1 cellular context compared by ENCODE assay signal in the genomic region with DNA sequence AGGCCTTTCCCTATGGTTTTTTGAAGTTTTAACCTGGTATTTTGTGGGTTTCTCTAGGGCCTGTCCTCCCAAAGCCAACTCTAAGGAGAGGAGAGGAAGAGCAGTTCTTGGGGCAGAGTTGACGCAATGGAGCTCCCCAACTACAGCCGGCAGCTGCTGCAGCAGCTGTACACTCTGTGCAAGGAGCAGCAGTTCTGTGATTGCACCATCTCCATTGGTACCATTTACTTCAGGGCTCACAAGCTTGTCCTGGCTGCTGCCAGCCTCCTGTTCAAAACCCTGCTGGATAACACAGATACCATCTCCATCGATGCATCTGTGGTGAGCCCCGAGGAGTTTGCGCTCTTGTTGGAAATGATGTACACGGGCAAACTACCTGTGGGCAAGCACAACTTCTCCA.
TF ChIP-seq lines count a peak whose summit lies in the region.

No MANE protein-coding gene starts in this region.

TF ChIP-seq in IMR-90, 13 proteins besides CTCF, POLR2A, EP300 and RAD21 (continued from another document):
- TF ChIP-seq CHD1 (IDR thresholded peaks at IDR 0.05; ENCODE audit: low read depth, low read length): no peak
- no peak for TF ChIP-seq NFE2L2 (IDR thresholded peaks at IDR 0.05; ENCODE audit: low read depth, low read length)
- TF ChIP-seq BHLHE40 (IDR thresholded peaks at IDR 0.05; ENCODE audit: low read depth, low read length): no peak
- no peak for TF ChIP-seq MXI1 (IDR thresholded peaks at IDR 0.05; ENCODE audit: borderline replicate concordance, low read depth, low read length)
- no peak for TF ChIP-seq MAFK (IDR thresholded peaks at IDR 0.05; ENCODE audit: low read depth, low read length)
- no peak for TF ChIP-seq RCOR1 (IDR thresholded peaks at IDR 0.05; ENCODE audit: insufficient replicate concordance, low read length)
- no peak for TF ChIP-seq RFX5 (IDR thresholded peaks at IDR 0.05; ENCODE audit: low read depth, low read length)
- TF ChIP-seq, protein P1, sequence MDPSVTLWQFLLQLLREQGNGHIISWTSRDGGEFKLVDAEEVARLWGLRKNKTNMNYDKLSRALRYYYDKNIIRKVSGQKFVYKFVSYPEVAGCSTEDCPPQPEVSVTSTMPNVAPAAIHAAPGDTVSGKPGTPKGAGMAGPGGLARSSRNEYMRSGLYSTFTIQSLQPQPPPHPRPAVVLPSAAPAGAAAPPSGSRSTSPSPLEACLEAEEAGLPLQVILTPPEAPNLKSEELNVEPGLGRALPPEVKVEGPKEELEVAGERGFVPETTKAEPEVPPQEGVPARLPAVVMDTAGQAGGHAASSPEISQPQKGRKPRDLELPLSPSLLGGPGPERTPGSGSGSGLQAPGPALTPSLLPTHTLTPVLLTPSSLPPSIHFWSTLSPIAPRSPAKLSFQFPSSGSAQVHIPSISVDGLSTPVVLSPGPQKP (IDR thresholded peaks at IDR 0.05; ENCODE audit: borderline replicate concordance, low read depth, low read length): no peak
- TF ChIP-seq, protein P2, sequence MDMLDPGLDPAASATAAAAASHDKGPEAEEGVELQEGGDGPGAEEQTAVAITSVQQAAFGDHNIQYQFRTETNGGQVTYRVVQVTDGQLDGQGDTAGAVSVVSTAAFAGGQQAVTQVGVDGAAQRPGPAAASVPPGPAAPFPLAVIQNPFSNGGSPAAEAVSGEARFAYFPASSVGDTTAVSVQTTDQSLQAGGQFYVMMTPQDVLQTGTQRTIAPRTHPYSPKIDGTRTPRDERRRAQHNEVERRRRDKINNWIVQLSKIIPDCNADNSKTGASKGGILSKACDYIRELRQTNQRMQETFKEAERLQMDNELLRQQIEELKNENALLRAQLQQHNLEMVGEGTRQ (IDR thresholded peaks at IDR 0.05; ENCODE audit: low read depth, low read length): no peak
- no peak for TF ChIP-seq CEBPB (IDR thresholded peaks at IDR 0.05; ENCODE audit: low read depth, low read length)
- TF ChIP-seq MAZ (IDR thresholded peaks at IDR 0.05; ENCODE audit: borderline replicate concordance, low read depth, low read length): no peak
- no peak for TF ChIP-seq FOS (IDR thresholded peaks at IDR 0.05; ENCODE audit: low read depth, low read length)
